In the genomic region with DNA sequence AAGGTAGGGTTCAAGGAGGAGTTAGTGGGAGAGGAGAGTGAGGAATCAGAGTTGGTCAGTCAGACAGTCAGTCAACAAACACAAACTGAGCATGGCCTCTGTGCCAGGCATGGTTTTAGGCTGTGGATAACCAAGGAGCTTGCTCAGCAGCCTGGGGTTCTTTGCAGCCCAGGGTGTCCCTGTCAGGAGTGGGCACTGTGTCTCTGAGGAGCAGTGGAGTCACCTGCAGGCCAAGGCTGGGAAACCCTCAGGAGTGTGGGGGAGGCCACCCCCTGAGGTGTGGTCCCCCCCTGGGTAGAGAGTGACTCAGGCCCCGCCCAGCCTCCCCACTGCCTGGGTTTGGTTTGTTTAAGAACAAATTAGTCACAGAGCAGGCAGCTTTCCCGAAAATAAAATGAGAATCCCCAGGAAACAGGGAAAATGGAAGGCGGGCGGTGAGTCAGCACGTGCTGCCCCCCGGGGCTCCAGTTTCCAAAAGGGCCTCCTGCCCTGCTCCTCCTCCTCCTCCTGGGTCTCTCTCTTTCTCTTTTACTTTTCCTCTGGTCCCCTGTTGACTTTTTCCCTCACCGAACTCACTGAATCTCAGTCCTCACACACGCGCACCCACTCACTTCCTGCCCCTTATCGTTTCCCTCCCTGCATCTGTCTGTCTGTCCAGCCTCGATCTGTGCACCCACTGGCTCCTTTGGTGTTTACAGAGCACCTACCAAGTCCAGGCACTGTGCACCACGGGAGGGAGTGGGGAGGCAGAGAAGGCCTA, we compare ENCODE assay signal across 8 cellular contexts. TPM values are rescaled to one million over a fixed set of nuclear protein-coding genes. Genes with fewer than 3 reads are reported as not detected.
A peak's percentile ranks its signal among the peaks of the same experiment; 100 is the strongest.
DNase-seq lines count a peak whose midpoint lies in the region; ATAC-seq and TF ChIP-seq lines count a peak whose summit lies in the region.

No MANE protein-coding gene starts in this region.

- no peaks in the 10 kb centered on the region for H3K36me3 Mint-ChIP-seq in nephron (ENCODE audit: low read depth)

- peak overlapping the region; percentile 86 to 98 (median 87) for H3K27ac Mint-ChIP-seq in nephron

- H3K27ac ChIP-seq in HUES6 (ENCODE audit: low read depth, low read length) (peak overlapping the region; percentile 83; the same call in 1 of the 2 replicates), thoracic aorta (peak overlapping the region; percentile 61 to 85)

- no peak for TF ChIP-seq POLR2A in erythroblast (IDR thresholded peaks at IDR 0.05; ENCODE audit: low read length)

- H3K9ac ChIP-seq in HUES6 (ENCODE audit: low read length), result peak overlapping the region; percentile 83

- H3K36me3 ChIP-seq in HUES6 (ENCODE audit: control insufficient read depth, insufficient read depth, low read length), result no peaks in the 10 kb centered on the region
- H3K36me3 ChIP-seq in thoracic aorta, result no peaks in the 10 kb centered on the region

- no peaks in the 10 kb centered on the region for H3K9me3 ChIP-seq in HUES6 (ENCODE audit: control insufficient read depth, insufficient read depth, low read depth, low read length)
- H3K9me3 ChIP-seq in thoracic aorta, result no peaks in the 10 kb centered on the region

- H3K27me3 Mint-ChIP-seq in nephron (ENCODE audit: low read depth), result peaks cover 28% of the 10 kb centered on the region

- peaks cover 32% of the 10 kb centered on the region for H3K4me1 Mint-ChIP-seq in nephron

- TF ChIP-seq CTCF in AG09319 (IDR thresholded peaks at IDR 0.05; ENCODE audit: low read depth, low read length) (no peak; the same call in 1 of the 2 replicates), nephron (IDR thresholded peaks at IDR 0.05; ENCODE audit: unreplicated experiment in 3 of 3) (no peak), thoracic aorta (IDR thresholded peaks at IDR 0.05) (no peak)

- H3K4me3 ChIP-seq in HUES6 (ENCODE audit: low read depth, low read length) (peak overlapping the region; percentile 56), thoracic aorta (peak overlapping the region; percentile 56)

- no peaks in the 10 kb centered on the region for H3K9me3 Mint-ChIP-seq in nephron

- peaks cover 40% of the 10 kb centered on the region for H3K4me1 ChIP-seq in HUES6 (ENCODE audit: control insufficient read depth, insufficient read depth, low read length)
- peaks cover 25 to 33% of the 10 kb centered on the region in 2 donors for H3K4me1 ChIP-seq in thoracic aorta (ENCODE audit: control insufficient read depth in 1 of 2, low read depth in 2 of 2)

- DNase-seq in AG09319 (ENCODE audit: extremely low read depth, low read depth) (peak; percentile 77), erythroblast (lab: John Stamatoyannopoulos, UW) (peak; percentile 15 to 39), thoracic aorta (ENCODE audit: low spot score) (peak; percentile 84), NCI-H2227 (lab: John Stamatoyannopoulos, UW; ENCODE audit: unreplicated experiment) (no peak)
- DNase-seq in activated CD8-positive, alpha-beta memory T cell treated with anti-CD3 and anti-CD28 coated beads, Interleukin-2, amount 50 U/mL, for 1 hour (ENCODE audit: extremely low read depth), result peak; percentile 10

- H3K27me3 ChIP-seq in HUES6 (ENCODE audit: control insufficient read depth, insufficient read depth, low read length) (no peaks in the 10 kb centered on the region), thoracic aorta (replicated peaks; ENCODE audit: insufficient read depth) (no peaks in the 10 kb centered on the region)

- H3K4me3 Mint-ChIP-seq in nephron, result peak overlapping the region; percentile 42 to 66 (median 58)

- ATAC-seq in thoracic aorta (ENCODE audit: insufficient number of reproducible peaks, low FRiP score, low read depth) (peak; percentile 49), GM18909 (IDR thresholded peaks at IDR 0.05; ENCODE audit: poor library complexity, unreplicated experiment) (no peak)

RNA-seq across cellular contexts. Expression of gene SOCS3, which starts 44.3 kb away (rescaled TPM):
- 100 to 1,000 TPM; 313 to 361 TPM for total RNA-seq in thoracic aorta
